ENCODE assay signal across 1 cellular context in genomic region chr1:3604468-3604974, GRCh38.
TF ChIP-seq lines count a peak whose summit lies in the region.

No MANE protein-coding gene starts in this region.

TF ChIP-seq in K562, 482 proteins besides CTCF, POLR2A, EP300 and RAD21 (continued from another document and continues in another):
- TF ChIP-seq HBP1 (CRISPR knock-in tag; IDR thresholded peaks at IDR 0.05), result no peak
- TF ChIP-seq ZNF347 (CRISPR knock-in tag; IDR thresholded peaks at IDR 0.05; ENCODE audit: low read depth), result no peak
- TF ChIP-seq PBX2 (CRISPR knock-in tag; IDR thresholded peaks at IDR 0.05; ENCODE audit: low read depth), result no peak
- TF ChIP-seq PBX2 (tag; conservative IDR thresholded peaks at IDR 0.05; ENCODE audit: low read depth), result no peak
- TF ChIP-seq ZKSCAN8 (CRISPR knock-in tag; IDR thresholded peaks at IDR 0.05), result no peak
- no peak for TF ChIP-seq MEF2A (IDR thresholded peaks at IDR 0.05; ENCODE audit: control insufficient read depth, low read depth, low read length)
- TF ChIP-seq CLOCK (CRISPR knock-in tag; IDR thresholded peaks at IDR 0.05; ENCODE audit: borderline replicate concordance), result no peak
- no peak for TF ChIP-seq ZBTB40 (IDR thresholded peaks at IDR 0.05)
- no peak for TF ChIP-seq ZBTB40 (CRISPR knock-in tag; IDR thresholded peaks at IDR 0.05)
- TF ChIP-seq HOMEZ (CRISPR knock-in tag; IDR thresholded peaks at IDR 0.05), result no peak
- TF ChIP-seq ELK3 (CRISPR knock-in tag; IDR thresholded peaks at IDR 0.05), result no peak
- no peak for TF ChIP-seq ZNF12 (CRISPR knock-in tag; IDR thresholded peaks at IDR 0.05)
- no peak for TF ChIP-seq ZNF197 (CRISPR knock-in tag; IDR thresholded peaks at IDR 0.05; ENCODE audit: low read depth)
- TF ChIP-seq RBM34 (IDR thresholded peaks at IDR 0.05; ENCODE audit: borderline replicate concordance, insufficient read depth, low read length), result no peak
- no peak for TF ChIP-seq MCM7 (IDR thresholded peaks at IDR 0.05)
- TF ChIP-seq RNF2 (IDR thresholded peaks at IDR 0.05), result peak; percentile 39; the same call in 1 of the 2 replicates
- peak; percentile 67 for TF ChIP-seq ZEB2 (IDR thresholded peaks at IDR 0.05)
- TF ChIP-seq ZNF764 (CRISPR knock-in tag; IDR thresholded peaks at IDR 0.05; ENCODE audit: low read depth), result no peak
- TF ChIP-seq PHF20 (IDR thresholded peaks at IDR 0.05; ENCODE audit: partially characterized antibody), result no peak
- peak; percentile 66 for TF ChIP-seq ETV1 (tag; conservative IDR thresholded peaks at IDR 0.05; ENCODE audit: low read depth)
- TF ChIP-seq CBFA2T2 (conservative IDR thresholded peaks at IDR 0.05), result no peak
- TF ChIP-seq SAP30 (IDR thresholded peaks at IDR 0.05; ENCODE audit: borderline replicate concordance, insufficient read depth, low read depth, low read length, poor library complexity, severe bottlenecking), result no peak
- TF ChIP-seq TGIF2 (CRISPR knock-in tag; IDR thresholded peaks at IDR 0.05), result no peak
- TF ChIP-seq ZNF589 (CRISPR knock-in tag; IDR thresholded peaks at IDR 0.05; ENCODE audit: low read depth), result no peak; the same call in 1 of the 2 replicates
- TF ChIP-seq KDM4B (IDR thresholded peaks at IDR 0.05; ENCODE audit: borderline replicate concordance in 2 of 2, low read depth in 1 of 2), result peak in 1 of 2 experiments; percentile 57; a peak in 1 of 4 replicates
- TF ChIP-seq ELF2 (CRISPR knock-in tag; IDR thresholded peaks at IDR 0.05), result no peak
- no peak for TF ChIP-seq ZNF75A (CRISPR knock-in tag; IDR thresholded peaks at IDR 0.05)
- no peak for TF ChIP-seq ASH1L (IDR thresholded peaks at IDR 0.05; ENCODE audit: borderline replicate concordance, low read depth, partially characterized antibody)
- no peak for TF ChIP-seq ZBTB12 (CRISPR knock-in tag; IDR thresholded peaks at IDR 0.05)
- TF ChIP-seq KLF6 (CRISPR knock-in tag; IDR thresholded peaks at IDR 0.05; ENCODE audit: borderline replicate concordance), result no peak
- no peak for TF ChIP-seq CREBBP (IDR thresholded peaks at IDR 0.05; ENCODE audit: low read depth, low read length)
- no peak for TF ChIP-seq CCAR2 (IDR thresholded peaks at IDR 0.05; ENCODE audit: low read depth, low read length)
- no peak for TF ChIP-seq FOXP4 (CRISPR knock-in tag; IDR thresholded peaks at IDR 0.05; ENCODE audit: borderline replicate concordance)
- no peak for TF ChIP-seq E2F5 (CRISPR knock-in tag; IDR thresholded peaks at IDR 0.05)
- TF ChIP-seq FUS (optimal IDR thresholded peaks at IDR 0.05; ENCODE audit: low read depth, low read length), result no peak
